ENCODE assay signal across 19 cellular contexts in genomic region chr19:36221474-36221873, GRCh38. TPM values are rescaled to one million over a fixed set of nuclear protein-coding genes. Genes with fewer than 3 reads are reported as not detected.
A peak's percentile ranks its signal among the peaks of the same experiment; 100 is the strongest.
DNase-seq lines count a peak whose midpoint lies in the region; ATAC-seq and TF ChIP-seq lines count a peak whose summit lies in the region.
"Had no signal": no experiment of that assay in that cellular context is flagged by ENCODE, and none has a peak within 500 bp of the region (broad histone marks: within the 10 kb centered on the region; RNA-seq: fewer than 3 reads in every experiment).

No MANE protein-coding gene starts in this region.

- no peaks in the 10 kb centered on the region for H3K23me2 ChIP-seq in H9 (ENCODE audit: insufficient read length, low read depth, low read length, poor library complexity, severe bottlenecking)

- no peak overlapping the region for H4K8ac ChIP-seq in H9 (replicated peaks; ENCODE audit: insufficient read length, low read depth, low read length)

- no peak overlapping the region for H2BK12ac ChIP-seq in H9 (ENCODE audit: insufficient read length, low read depth, low read length)

- no peak overlapping the region for H3K4me2 ChIP-seq in H9 (ENCODE audit: insufficient read depth, insufficient read length, low read length)

- H3K4me3 ChIP-seq in dorsolateral prefrontal cortex = peak overlapping the region in 2 of 59 donors; percentile 2 to 20

- peaks cover 54% of the 10 kb centered on the region for H3K4me1 Mint-ChIP-seq in CD4-positive, alpha-beta T cell (ENCODE audit: low read depth)
- H3K4me1 Mint-ChIP-seq in H9 = peaks cover 29 to 35% of the 10 kb centered on the region in 2 experiments
- H3K4me1 Mint-ChIP-seq in neural crest cell = peaks cover 30% of the 10 kb centered on the region

- H2BK120ac ChIP-seq in H9 (ENCODE audit: low read depth, low read length, poor library complexity, severe bottlenecking) = no peak overlapping the region

- H3K27ac ChIP-seq in CD4-positive, alpha-beta T cell (ENCODE audit: low read depth, low read length) = no peak overlapping the region
- H3K27ac ChIP-seq in H9 (ENCODE audit: insufficient read length, low read depth, low read length) (no peak overlapping the region), dorsolateral prefrontal cortex (peak overlapping the region in 45 of 59 donors; percentile 1 to 84 (median 56))
- H3K27ac ChIP-seq: C4-2B had no signal

- no peak overlapping the region for H3K4ac ChIP-seq in H9 (ENCODE audit: low read depth, low read length)

- peak overlapping the region; percentile 4 for H3K4me3 Mint-ChIP-seq in CD4-positive, alpha-beta T cell
- peak overlapping the region in 1 of 2 experiments; percentile 4; a peak in 1 of 5 replicates for H3K4me3 Mint-ChIP-seq in H9
- peak overlapping the region; percentile 24 for H3K4me3 Mint-ChIP-seq in neural crest cell

- no peaks in the 10 kb centered on the region for H3K9me3 ChIP-seq in CD4-positive, alpha-beta T cell (ENCODE audit: control insufficient read depth, low read length)
- H3K9me3 ChIP-seq in H9 (ENCODE audit: control insufficient read depth, low read depth, low read length) = no peaks in the 10 kb centered on the region
- H3K9me3 ChIP-seq: Caco-2 had no signal

- no peak overlapping the region for H4K5ac ChIP-seq in H9 (ENCODE audit: insufficient read length, low read depth, low read length)

- no peak overlapping the region for H3K27ac Mint-ChIP-seq in CD4-positive, alpha-beta T cell
- H3K27ac Mint-ChIP-seq in H9 = peak overlapping the region in 2 of 3 experiments; percentile 7 to 48; a peak in 3 of 7 replicates
- peak overlapping the region; percentile 81 for H3K27ac Mint-ChIP-seq in neural crest cell (ENCODE audit: unreplicated experiment)

- H2AK5ac ChIP-seq in H9 (ENCODE audit: insufficient read length, low read length) = no peak overlapping the region

- intact Hi-C loops in CD4-positive, alpha-beta T cell (cut with DNase I, micrococcal nuclease) = no loop called here
- intact Hi-C loops in dorsolateral prefrontal cortex (cut with DNase I) = no loop called here

- H3K56ac ChIP-seq in H9 (ENCODE audit: insufficient read length, low read depth, low read length) = no peak overlapping the region

- peaks cover 7% of the 10 kb centered on the region for H3K79me1 ChIP-seq in H9 (ENCODE audit: insufficient read depth, low read depth, low read length, poor library complexity, severe bottlenecking)

- no peaks in the 10 kb centered on the region for H3K4me1 ChIP-seq in H9 (ENCODE audit: insufficient read depth, low read length)
- H3K4me1 ChIP-seq: Caco-2 had no signal

- H2AFZ ChIP-seq in H9 (ENCODE audit: low read length) = no peak overlapping the region

- ATAC-seq in CD4-positive, alpha-beta T cell (ENCODE audit: poor library complexity) = no peak

- POLR2A ChIA-PET in CD4-positive, alpha-beta T cell (lab: Charles Lee) = no interaction called here

- no peaks in the 10 kb centered on the region for H4K20me1 ChIP-seq in H9 (ENCODE audit: control insufficient read depth, insufficient read depth, insufficient read length)

- H2BK15ac ChIP-seq in H9 (ENCODE audit: low read depth, low read length) = no peak overlapping the region

- DNase-seq in CD4-positive, alpha-beta T cell = no peak
- DNase-seq in H9 = no peak
- DNase-seq in dorsolateral prefrontal cortex = no peak
- no peak for DNase-seq in neural crest cell (ENCODE audit: low read depth, low spot score)
- no peak for DNase-seq in NCI-H146 treated with DMSO at 0.1 percent for 48 hours (lab: John Stamatoyannopoulos, UW; ENCODE audit: unreplicated experiment)
- no peak for DNase-seq in kidney tubule cell (ENCODE audit: low spot score)
- DNase-seq in KBM-7 = no peak
- DNase-seq: Caco-2, DMS53, H7, IMR-90, Kasumi-1, NCI-H1105 treated with DMSO at 0.1 percent for 48 hours, NCI-H187 treated with DMSO at 0.1 percent for 48 hours, NCI-H2171, NCI-H446, NCI-H69, Right ventricle myocardium superior had no signal

- CTCF ChIA-PET in CD4-positive, alpha-beta T cell (lab: Charles Lee) = no interaction called here

- no CpG with 5 or more reads among the region's 4 CpGs for WGBS in H9 (ENCODE audit: extremely low coverage, insufficient read length, low lambda C conversion rate)

- H3K14ac ChIP-seq in H9 (ENCODE audit: insufficient read depth, low read length) = no peak overlapping the region

- no peak overlapping the region for H3K18ac ChIP-seq in H9 (ENCODE audit: insufficient read length, low read depth, low read length)

- in situ Hi-C loops in KBM-7 (cut with MboI; ENCODE audit: low pct_unique_long_range_greater_than_20kb, low sequenced_read_pairs) = no loop called here

- no peak overlapping the region for H3K9ac ChIP-seq in H9 (ENCODE audit: extremely low read depth, insufficient read length, low read length)

- no peak for TF ChIP-seq CTCF in CD4-positive, alpha-beta T cell (IDR thresholded peaks at IDR 0.05)
- TF ChIP-seq CTCF in H9 (conservative IDR thresholded peaks at IDR 0.05) (no peak), dorsolateral prefrontal cortex (IDR thresholded peaks at IDR 0.05 in 54 of 56, conservative IDR thresholded peaks at IDR 0.05 in 2 of 56; ENCODE audit: low read depth in 1 of 56, partially characterized antibody in 56 of 56) (no peak), neural crest cell (conservative IDR thresholded peaks at IDR 0.05) (no peak)

- H3K23ac ChIP-seq in H9 (ENCODE audit: insufficient read length, low read depth, low read length) = no peak overlapping the region

- no peaks in the 10 kb centered on the region for H3K27me3 ChIP-seq in CD4-positive, alpha-beta T cell (ENCODE audit: control insufficient read depth, insufficient read depth, low read length)
- no peaks in the 10 kb centered on the region for H3K27me3 ChIP-seq in H9 (ENCODE audit: insufficient read depth, low read length)
- H3K27me3 ChIP-seq in dorsolateral prefrontal cortex = no peaks in the 10 kb centered on the region

- no peak overlapping the region for H2BK5ac ChIP-seq in H9 (ENCODE audit: insufficient read length, low read length)

- peaks cover 70% of the 10 kb centered on the region for H3K36me3 Mint-ChIP-seq in CD4-positive, alpha-beta T cell (ENCODE audit: low read depth)
- H3K36me3 Mint-ChIP-seq in H9 (ENCODE audit: insufficient read depth in 1 of 3, low read depth in 3 of 3) = peaks cover 42 to 70% (median 59%) of the 10 kb centered on the region in 3 experiments
- H3K36me3 Mint-ChIP-seq in neural crest cell (ENCODE audit: low read depth) = peaks cover 30% of the 10 kb centered on the region

- H3K9me3 Mint-ChIP-seq in CD4-positive, alpha-beta T cell = peaks cover 5% of the 10 kb centered on the region
- H3K9me3 Mint-ChIP-seq in H9 (no peaks in the 10 kb centered on the region), neural crest cell (no peaks in the 10 kb centered on the region)

- no peak overlapping the region for H3T11ph ChIP-seq in H9 (ENCODE audit: low read length)

- no peak overlapping the region for H4K91ac ChIP-seq in H9 (ENCODE audit: insufficient read length, low read depth, low read length)

- peaks cover 58% of the 10 kb centered on the region; the same call in 1 of the 2 replicates for H3K79me2 ChIP-seq in H9 (ENCODE audit: insufficient read depth, low read length)

- no peaks in the 10 kb centered on the region for H3K27me3 Mint-ChIP-seq in CD4-positive, alpha-beta T cell
- H3K27me3 Mint-ChIP-seq in H9 (ENCODE audit: low read depth) (no peaks in the 10 kb centered on the region), neural crest cell (ENCODE audit: low read depth) (no peaks in the 10 kb centered on the region)

- H2BK20ac ChIP-seq in H9 (ENCODE audit: low read depth, low read length, poor library complexity, severe bottlenecking) = no peak overlapping the region

RNA-seq across cellular contexts. Expression of gene ZNF146, which starts 6.6 kb away (rescaled TPM):
- 10 to 100 TPM; 13.6 to 13.7 TPM for total RNA-seq in CD4-positive, alpha-beta T cell
- total RNA-seq in H9 (2021) (166 and 167 TPM in 2 replicates), dorsolateral prefrontal cortex (100 to 1,000 TPM in 1 of 120 experiments, 10 to 100 TPM in 119; 35.9 to 116 (median 55.5) TPM), neural crest cell (88.0 and 90.5 TPM in 2 replicates)

RNA-seq across cellular contexts. Expression of gene ZNF565, which starts 7.0 kb away (rescaled TPM):
- total RNA-seq in CD4-positive, alpha-beta T cell = 1 to 10 TPM; 7.6 to 8.5 TPM
- total RNA-seq in H9 (2021) = 4.8 and 5.3 TPM in 2 replicates
- total RNA-seq in dorsolateral prefrontal cortex = 10 to 100 TPM in 117 of 120 experiments, 1 to 10 TPM in 3; 9.6 to 25.4 (median 14.5) TPM
- 5.6 and 6.6 TPM in 2 replicates for total RNA-seq in neural crest cell

Comparison
In these comparisons a context has a peak if more than half of its experiments do, and no peak if none do; other contexts are left out.
1. H3K27ac ChIP-seq: peak in dorsolateral prefrontal cortex (45 of 59); none in CD4-positive, alpha-beta T cell (single experiment) and H9 (single experiment).